Comparison of ENCODE assay signal across 8 cellular contexts in genomic region chr12:6821271-6821673, GRCh38. TPM values are rescaled to one million over a fixed set of nuclear protein-coding genes. Genes with fewer than 3 reads are reported as not detected.
DNase-seq lines count a peak whose midpoint lies in the region; ATAC-seq and TF ChIP-seq lines count a peak whose summit lies in the region.

No MANE protein-coding gene starts in this region.

- H3K9ac ChIP-seq in HUES6 (ENCODE audit: low read length): no peak overlapping the region

- H3K4me1 ChIP-seq in CD4-positive, CD25-positive, alpha-beta regulatory T cell (ENCODE audit: control insufficient read depth, insufficient read depth, low read length, poor library complexity, severe bottlenecking): peaks cover 11% of the 10 kb centered on the region
- H3K4me1 ChIP-seq in HUES6 (ENCODE audit: control insufficient read depth, insufficient read depth, low read length) (peaks cover 61% of the 10 kb centered on the region), right lobe of liver (peaks cover 0 to 5% (median 0%) of the 10 kb centered on the region in 4 donors)

- H3K36me3 ChIP-seq in CD4-positive, CD25-positive, alpha-beta regulatory T cell (ENCODE audit: control insufficient read depth, insufficient read depth, low read length): peaks cover 31% of the 10 kb centered on the region
- H3K36me3 ChIP-seq in HUES6 (ENCODE audit: control insufficient read depth, insufficient read depth, low read length): no peaks in the 10 kb centered on the region
- no peaks in the 10 kb centered on the region for H3K36me3 ChIP-seq in right lobe of liver

- peaks cover 14% of the 10 kb centered on the region for H3K36me3 Mint-ChIP-seq in CD4-positive, CD25-positive, alpha-beta regulatory T cell

- 13% methylated on average over 8 of the region's 13 CpGs for WGBS in right lobe of liver (ENCODE audit: insufficient coverage, low coverage, low lambda C conversion rate, missing lambda C conversion rate)

- intact Hi-C loops in right lobe of liver (cut with DNase I): no loop called here

- peak in 1 of 3 donors; percentile 55 for DNase-seq in CD4-positive, CD25-positive, alpha-beta regulatory T cell
- DNase-seq in SIG-M5 treated with dmso at 0.1 percent for 504 hours (lab: John Stamatoyannopoulos, UW; ENCODE audit: unreplicated experiment) (peak; percentile 83), dedifferentiated amniotic fluid mesenchymal stem cell (ENCODE audit: extremely low spot score) (peak; percentile 64), right lobe of liver (peak in 1 of 3 donors; percentile 64), stromal cell of bone marrow (ENCODE audit: low read depth) (peak; percentile 50), HuH-7.5 (ENCODE audit: low spot score) (no peak)

- peak overlapping the region in 1 of 3 donors; percentile 44 for H3K27ac Mint-ChIP-seq in CD4-positive, CD25-positive, alpha-beta regulatory T cell

- no peak overlapping the region for H3K27ac ChIP-seq in CD4-positive, CD25-positive, alpha-beta regulatory T cell (ENCODE audit: insufficient read depth, low read length, poor library complexity, severe bottlenecking)
- H3K27ac ChIP-seq in HUES6 (ENCODE audit: low read depth, low read length) (no peak overlapping the region), right lobe of liver (peak overlapping the region in 2 of 3 donors; percentile 6 to 18)

- H3K27me3 Mint-ChIP-seq in CD4-positive, CD25-positive, alpha-beta regulatory T cell: peaks cover 35% of the 10 kb centered on the region

- peak; percentile 35 to 47 for ATAC-seq in CD4-positive, CD25-positive, alpha-beta regulatory T cell (ENCODE audit: low read depth in 2 of 2)
- peak; percentile 49 to 66 (median 65) for ATAC-seq in right lobe of liver
- ATAC-seq in GM18519 (IDR thresholded peaks at IDR 0.05; ENCODE audit: low FRiP score, unreplicated experiment): no peak

- peaks cover 4 to 37% (median 14%) of the 10 kb centered on the region in 4 donors for H3K4me1 Mint-ChIP-seq in CD4-positive, CD25-positive, alpha-beta regulatory T cell

- TF ChIP-seq CTCF in right lobe of liver (IDR thresholded peaks at IDR 0.05): no peak

- H3K9me3 ChIP-seq in CD4-positive, CD25-positive, alpha-beta regulatory T cell (ENCODE audit: control insufficient read depth in 2 of 2, low read length in 2 of 2): no peaks in the 10 kb centered on the region
- H3K9me3 ChIP-seq in HUES6 (ENCODE audit: control insufficient read depth, insufficient read depth, low read depth, low read length) (no peaks in the 10 kb centered on the region), right lobe of liver (no peaks in the 10 kb centered on the region)

- H3K27me3 ChIP-seq in CD4-positive, CD25-positive, alpha-beta regulatory T cell (ENCODE audit: control insufficient read depth, insufficient read depth, low read length): peaks cover 5% of the 10 kb centered on the region
- H3K27me3 ChIP-seq in HUES6 (ENCODE audit: control insufficient read depth, insufficient read depth, low read length) (peaks cover 54% of the 10 kb centered on the region), right lobe of liver (no peaks in the 10 kb centered on the region)

- peak overlapping the region; percentile 20 to 81 (median 40) for H3K4me3 Mint-ChIP-seq in CD4-positive, CD25-positive, alpha-beta regulatory T cell

- no peaks in the 10 kb centered on the region for H3K9me3 Mint-ChIP-seq in CD4-positive, CD25-positive, alpha-beta regulatory T cell

- no peak overlapping the region for H3K4me3 ChIP-seq in CD4-positive, CD25-positive, alpha-beta regulatory T cell (ENCODE audit: low read depth, low read length)
- H3K4me3 ChIP-seq in HUES6 (ENCODE audit: low read depth, low read length): peak overlapping the region; percentile 69
- peak overlapping the region in 2 of 3 donors; percentile 19 to 29 for H3K4me3 ChIP-seq in right lobe of liver

- no peak for TF ChIP-seq POLR2A in right lobe of liver (IDR thresholded peaks at IDR 0.05)

RNA-seq across cellular contexts. Expression of gene GPR162, which starts 0.3 kb away (rescaled TPM):
- not detected for total RNA-seq in CD4-positive, CD25-positive, alpha-beta regulatory T cell
- not detected for polyA plus RNA-seq in CD4-positive, CD25-positive, alpha-beta regulatory T cell
- total RNA-seq in right lobe of liver: 1 to 10 TPM in 4 of 6 experiments, under 1 TPM in 2; 0.37 to 3.1 (median 2.1) TPM

RNA-seq across cellular contexts. Expression of gene P3H3, which starts 6.9 kb away (rescaled TPM):
- 1.4 TPM for total RNA-seq in CD4-positive, CD25-positive, alpha-beta regulatory T cell
- 1 to 10 TPM in 1 of 4 donors, under 1 TPM in 2, not detected in 1; 0.64 to 1.2 (median 1.00) TPM for polyA plus RNA-seq in CD4-positive, CD25-positive, alpha-beta regulatory T cell
- total RNA-seq in right lobe of liver: 1 to 10 TPM in 5 of 6 experiments, under 1 TPM in 1; 0.98 to 2.1 (median 1.5) TPM

RNA-seq across cellular contexts. Expression of gene GNB3, which starts 19.5 kb away (rescaled TPM):
- total RNA-seq in CD4-positive, CD25-positive, alpha-beta regulatory T cell: not detected
- not detected for polyA plus RNA-seq in CD4-positive, CD25-positive, alpha-beta regulatory T cell
- total RNA-seq in right lobe of liver: under 1 TPM in 4 of 6 experiments, not detected in 2; 0.17 to 0.51 (median 0.43) TPM

RNA-seq across cellular contexts. Expression of gene CDCA3, which starts 29.8 kb away (rescaled TPM):
- total RNA-seq in CD4-positive, CD25-positive, alpha-beta regulatory T cell: 1.9 TPM
- polyA plus RNA-seq in CD4-positive, CD25-positive, alpha-beta regulatory T cell: 1 to 10 TPM; 1.7 to 4.0 (median 2.1) TPM
- total RNA-seq in right lobe of liver: 1 to 10 TPM in 4 of 6 experiments, under 1 TPM in 2; 0.62 to 1.7 (median 1.3) TPM

RNA-seq across cellular contexts. Expression of gene USP5, which starts 30.7 kb away (rescaled TPM):
- total RNA-seq in CD4-positive, CD25-positive, alpha-beta regulatory T cell: 63.5 TPM
- 10 to 100 TPM; 44.4 to 57.0 (median 48.4) TPM for polyA plus RNA-seq in CD4-positive, CD25-positive, alpha-beta regulatory T cell
- total RNA-seq in right lobe of liver: 10 to 100 TPM; 38.2 to 59.5 (median 42.6) TPM

Comparison
In these comparisons a context has a peak if more than half of its experiments do, and no peak if none do; other contexts are left out.
1. H3K27ac ChIP-seq: peak in right lobe of liver (2 of 3); none in CD4-positive, CD25-positive, alpha-beta regulatory T cell (single experiment) and HUES6 (single experiment).